Comparison of ENCODE assay signal across 8 cellular contexts in the genomic region with DNA sequence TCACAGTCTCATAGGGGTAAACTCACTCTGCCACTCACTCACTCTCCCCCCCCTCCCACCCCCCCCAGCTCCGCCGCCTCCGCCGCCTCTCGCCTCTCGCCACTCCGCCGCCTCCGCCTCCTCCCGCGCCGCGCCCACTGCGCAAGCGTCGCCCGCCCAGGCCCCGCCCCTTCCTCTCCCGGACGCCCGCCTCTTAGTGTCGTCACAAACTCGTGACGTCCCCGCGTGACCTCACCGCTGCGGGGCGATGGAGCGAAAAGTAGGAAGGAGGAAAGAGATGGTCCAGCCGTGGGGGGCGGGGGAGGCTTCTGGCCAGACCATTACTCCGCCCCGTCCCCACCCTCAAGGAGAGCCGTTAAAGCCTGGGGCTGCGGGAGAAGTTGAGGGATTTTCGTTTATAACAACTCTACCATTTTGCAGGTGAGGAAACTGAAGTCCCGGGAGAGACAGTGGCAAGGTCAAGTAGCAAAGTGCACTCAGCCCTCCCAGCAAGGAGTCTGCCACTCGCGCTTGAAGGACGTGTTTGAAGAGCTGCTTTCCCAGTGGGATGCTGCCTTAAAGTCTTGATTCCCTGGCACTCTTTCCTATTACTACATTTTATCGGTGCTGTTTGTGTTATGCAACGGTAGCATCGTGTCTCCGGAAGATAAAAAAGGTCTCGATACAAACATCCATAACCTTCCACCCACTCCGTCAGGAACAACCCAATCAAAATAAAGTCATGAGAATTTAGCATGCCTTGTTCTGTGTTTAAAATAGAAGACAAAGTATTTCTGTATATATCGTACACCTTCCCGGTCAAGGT. TPM values are rescaled to one million over a fixed set of nuclear protein-coding genes. Genes with fewer than 3 reads are reported as not detected.
A peak's percentile ranks its signal among the peaks of the same experiment; 100 is the strongest.
DNase-seq lines count a peak whose midpoint lies in the region; ATAC-seq and TF ChIP-seq lines count a peak whose summit lies in the region.

A gene (minus strand): TSS at position 29 of the 805 bp plus-strand sequence. CDS start 164 bp downstream, outside the sequence.

- peaks cover 2 to 41% (median 26%) of the 10 kb centered on the region in 4 donors for H3K4me1 ChIP-seq in liver (ENCODE audit: control insufficient read depth in 4 of 4, insufficient read depth in 4 of 4, low read length in 3 of 4)

- POLR2A ChIA-PET in activated CD4-positive, alpha-beta memory T cell treated with anti-CD3 and anti-CD28 coated beads for 36 hours (lab: Charles Lee), result interaction anchor here (1.4 to 2.8 kb wide), 3 partner anchors 24 to 60 kb away, joined by 5 to 28 read pairs (median 21); a partner anchor contains a TSS

- no peaks in the 10 kb centered on the region for H3K36me3 ChIP-seq in liver (ENCODE audit: control insufficient read depth in 4 of 4, insufficient read depth in 3 of 4, low read depth in 1 of 4, low read length in 3 of 4)

- peak; percentile 83 for ATAC-seq in GM19397 (IDR thresholded peaks at IDR 0.05; ENCODE audit: unreplicated experiment)

- peaks cover 47% of the 10 kb centered on the region for H3K4me1 Mint-ChIP-seq in activated CD4-positive, alpha-beta memory T cell treated with anti-CD3 and anti-CD28 coated beads for 36 hours (ENCODE audit: low read depth)

- peak within 1 kb of the TSS; percentile 90 for H3K27ac Mint-ChIP-seq in activated CD4-positive, alpha-beta memory T cell treated with anti-CD3 and anti-CD28 coated beads for 36 hours

- H3K9ac ChIP-seq in liver (ENCODE audit: low read depth in 1 of 2, low read length in 2 of 2), result peak within 1 kb of the TSS; percentile 96 to 100

- H3K36me3 Mint-ChIP-seq in activated CD4-positive, alpha-beta memory T cell treated with anti-CD3 and anti-CD28 coated beads for 36 hours, result peaks cover 2% of the 10 kb centered on the region

- CTCF ChIA-PET in activated CD4-positive, alpha-beta memory T cell treated with anti-CD3 and anti-CD28 coated beads for 36 hours (lab: Charles Lee), result interaction anchor here (0.9 to 2.1 kb wide), 5 partner anchors 21 to 170 kb away, joined by 3 to 8 read pairs (median 4); a partner anchor contains a TSS

- peak; percentile 20 to 35 for TF ChIP-seq RAD21 in liver (IDR thresholded peaks at IDR 0.05)

- 3% methylated on average over 49 of the region's 49 CpGs for WGBS in liver

- peak within 1 kb of the TSS; percentile 87 for H3K4me3 Mint-ChIP-seq in activated CD4-positive, alpha-beta memory T cell treated with anti-CD3 and anti-CD28 coated beads for 36 hours

- no peak for TF ChIP-seq CTCF in liver (IDR thresholded peaks at IDR 0.05; ENCODE audit: low read depth, low read length, missing input control)

- H3K9me3 ChIP-seq in liver (ENCODE audit: control insufficient read depth in 4 of 4, low read length in 3 of 4), result no peaks in the 10 kb centered on the region

- no peaks in the 10 kb centered on the region for H3K9me3 Mint-ChIP-seq in activated CD4-positive, alpha-beta memory T cell treated with anti-CD3 and anti-CD28 coated beads for 36 hours

- intact Hi-C loops in activated CD4-positive, alpha-beta memory T cell treated with anti-CD3 and anti-CD28 coated beads for 36 hours (cut with micrococcal nuclease), result loop anchor here (1.0 to 5.0 kb wide), 3 partner anchors 24 to 60 kb away; a partner anchor contains a TSS

- H3K27ac ChIP-seq in liver (ENCODE audit: low read depth in 1 of 2, low read length in 2 of 2), result peak within 1 kb of the TSS; percentile 97 to 98

- H3K27me3 ChIP-seq in liver (ENCODE audit: control insufficient read depth in 4 of 4, insufficient read depth in 4 of 4, low read length in 3 of 4), result no peaks in the 10 kb centered on the region

- no peaks in the 10 kb centered on the region for H3K27me3 Mint-ChIP-seq in activated CD4-positive, alpha-beta memory T cell treated with anti-CD3 and anti-CD28 coated beads for 36 hours

- DNase-seq in C1 segment of cervical spinal cord (lab: John Stamatoyannopoulos, UW), result peak; percentile 74 to 97 (median 94)
- DNase-seq in HK-2 (ENCODE audit: unreplicated experiment), result peak; percentile 97
- peak; percentile 89 for DNase-seq in NCI-H82 treated with DMSO at 0.1 percent for 48 hours (lab: John Stamatoyannopoulos, UW; ENCODE audit: unreplicated experiment)
- DNase-seq in activated CD4-positive, alpha-beta memory T cell treated with anti-CD3 and anti-CD28 coated beads for 36 hours, result peak; percentile 97
- DNase-seq in dermis microvascular lymphatic vessel endothelial cell (ENCODE audit: low read depth in 2 of 2), result peak; percentile 84 to 94
- DNase-seq in stimulated activated CD4-positive, alpha-beta T cell treated with anti-CD3 and anti-CD28 coated beads, Interleukin-4, amount 100 ng/mL, for 1 hour, result peak; percentile 98

- peak within 1 kb of the TSS; percentile 75 to 93 (median 78) for H3K4me3 ChIP-seq in liver (ENCODE audit: low read depth in 1 of 3, low read length in 3 of 3)

TF ChIP-seq in liver, 16 proteins besides CTCF, POLR2A, EP300 and RAD21:
- TF ChIP-seq FOXA2 (IDR thresholded peaks at IDR 0.05) (no peak), YY1 (IDR thresholded peaks at IDR 0.05) (peak; percentile 69), SP1 (IDR thresholded peaks at IDR 0.05) (peak; percentile 40), GABPA (IDR thresholded peaks at IDR 0.05 in 1 of 2, conservative IDR thresholded peaks at IDR 0.05 in 1 of 2) (peak in 1 of 2 donors; percentile 72), JUND (IDR thresholded peaks at IDR 0.05) (peak in 1 of 2 donors; percentile 17), FOXA1 (IDR thresholded peaks at IDR 0.05) (no peak), RXRA (IDR thresholded peaks at IDR 0.05) (peak; percentile 31 to 45), HNF4A (conservative IDR thresholded peaks at IDR 0.05) (peak; percentile 40 to 54), HNF4G (IDR thresholded peaks at IDR 0.05) (no peak), EGR1 (IDR thresholded peaks at IDR 0.05; ENCODE audit: low read depth in 2 of 2) (peak in 1 of 2 donors; percentile 63), TAF1 (conservative IDR thresholded peaks at IDR 0.05) (no peak), NR2F2 (IDR thresholded peaks at IDR 0.05) (no peak)
- TF ChIP-seq, protein P1, sequence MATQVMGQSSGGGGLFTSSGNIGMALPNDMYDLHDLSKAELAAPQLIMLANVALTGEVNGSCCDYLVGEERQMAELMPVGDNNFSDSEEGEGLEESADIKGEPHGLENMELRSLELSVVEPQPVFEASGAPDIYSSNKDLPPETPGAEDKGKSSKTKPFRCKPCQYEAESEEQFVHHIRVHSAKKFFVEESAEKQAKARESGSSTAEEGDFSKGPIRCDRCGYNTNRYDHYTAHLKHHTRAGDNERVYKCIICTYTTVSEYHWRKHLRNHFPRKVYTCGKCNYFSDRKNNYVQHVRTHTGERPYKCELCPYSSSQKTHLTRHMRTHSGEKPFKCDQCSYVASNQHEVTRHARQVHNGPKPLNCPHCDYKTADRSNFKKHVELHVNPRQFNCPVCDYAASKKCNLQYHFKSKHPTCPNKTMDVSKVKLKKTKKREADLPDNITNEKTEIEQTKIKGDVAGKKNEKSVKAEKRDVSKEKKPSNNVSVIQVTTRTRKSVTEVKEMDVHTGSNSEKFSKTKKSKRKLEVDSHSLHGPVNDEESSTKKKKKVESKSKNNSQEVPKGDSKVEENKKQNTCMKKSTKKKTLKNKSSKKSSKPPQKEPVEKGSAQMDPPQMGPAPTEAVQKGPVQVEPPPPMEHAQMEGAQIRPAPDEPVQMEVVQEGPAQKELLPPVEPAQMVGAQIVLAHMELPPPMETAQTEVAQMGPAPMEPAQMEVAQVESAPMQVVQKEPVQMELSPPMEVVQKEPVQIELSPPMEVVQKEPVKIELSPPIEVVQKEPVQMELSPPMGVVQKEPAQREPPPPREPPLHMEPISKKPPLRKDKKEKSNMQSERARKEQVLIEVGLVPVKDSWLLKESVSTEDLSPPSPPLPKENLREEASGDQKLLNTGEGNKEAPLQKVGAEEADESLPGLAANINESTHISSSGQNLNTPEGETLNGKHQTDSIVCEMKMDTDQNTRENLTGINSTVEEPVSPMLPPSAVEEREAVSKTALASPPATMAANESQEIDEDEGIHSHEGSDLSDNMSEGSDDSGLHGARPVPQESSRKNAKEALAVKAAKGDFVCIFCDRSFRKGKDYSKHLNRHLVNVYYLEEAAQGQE (IDR thresholded peaks at IDR 0.05), result peak; percentile 49
- TF ChIP-seq, protein P2, sequence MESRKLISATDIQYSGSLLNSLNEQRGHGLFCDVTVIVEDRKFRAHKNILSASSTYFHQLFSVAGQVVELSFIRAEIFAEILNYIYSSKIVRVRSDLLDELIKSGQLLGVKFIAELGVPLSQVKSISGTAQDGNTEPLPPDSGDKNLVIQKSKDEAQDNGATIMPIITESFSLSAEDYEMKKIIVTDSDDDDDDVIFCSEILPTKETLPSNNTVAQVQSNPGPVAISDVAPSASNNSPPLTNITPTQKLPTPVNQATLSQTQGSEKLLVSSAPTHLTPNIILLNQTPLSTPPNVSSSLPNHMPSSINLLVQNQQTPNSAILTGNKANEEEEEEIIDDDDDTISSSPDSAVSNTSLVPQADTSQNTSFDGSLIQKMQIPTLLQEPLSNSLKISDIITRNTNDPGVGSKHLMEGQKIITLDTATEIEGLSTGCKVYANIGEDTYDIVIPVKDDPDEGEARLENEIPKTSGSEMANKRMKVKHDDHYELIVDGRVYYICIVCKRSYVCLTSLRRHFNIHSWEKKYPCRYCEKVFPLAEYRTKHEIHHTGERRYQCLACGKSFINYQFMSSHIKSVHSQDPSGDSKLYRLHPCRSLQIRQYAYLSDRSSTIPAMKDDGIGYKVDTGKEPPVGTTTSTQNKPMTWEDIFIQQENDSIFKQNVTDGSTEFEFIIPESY (IDR thresholded peaks at IDR 0.05), result no peak
- TF ChIP-seq, protein P3, sequence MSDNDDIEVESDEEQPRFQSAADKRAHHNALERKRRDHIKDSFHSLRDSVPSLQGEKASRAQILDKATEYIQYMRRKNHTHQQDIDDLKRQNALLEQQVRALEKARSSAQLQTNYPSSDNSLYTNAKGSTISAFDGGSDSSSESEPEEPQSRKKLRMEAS (IDR thresholded peaks at IDR 0.05), result peak; percentile 15
- TF ChIP-seq, protein P4, sequence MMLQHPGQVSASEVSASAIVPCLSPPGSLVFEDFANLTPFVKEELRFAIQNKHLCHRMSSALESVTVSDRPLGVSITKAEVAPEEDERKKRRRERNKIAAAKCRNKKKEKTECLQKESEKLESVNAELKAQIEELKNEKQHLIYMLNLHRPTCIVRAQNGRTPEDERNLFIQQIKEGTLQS (IDR thresholded peaks at IDR 0.05), result peak; percentile 10

RNA-seq across cellular contexts. Expression of the gene that starts here (rescaled TPM):
- total RNA-seq in activated CD4-positive, alpha-beta memory T cell treated with anti-CD3 and anti-CD28 coated beads for 36 hours, result 10 to 100 TPM; 62.3 to 65.2 TPM
- 42.4 and 57.8 TPM in 2 replicates for total RNA-seq in dermis microvascular lymphatic vessel endothelial cell
- 10 to 100 TPM; 37.7 to 77.3 TPM for total RNA-seq in liver
- polyA plus RNA-seq in liver, result 10 to 100 TPM; 20.3 to 54.7 TPM

Comparison
In these comparisons a context has a peak if more than half of its experiments do, and no peak if none do; other contexts are left out.
1. Peak in every context shown above with its lines: DNase-seq, ATAC-seq, H3K4me3 ChIP-seq and H3K27ac ChIP-seq.